ENCODE assay signal across 1 cellular context in genomic region chr15:27956285-27956684, GRCh38.
TF ChIP-seq lines count a peak whose summit lies in the region.

No MANE protein-coding gene starts in this region.

TF ChIP-seq in HepG2, 621 proteins besides CTCF, POLR2A, EP300 and RAD21:
- TF ChIP-seq MNT (IDR thresholded peaks at IDR 0.05) (peak; percentile 49; the same call in 1 of the 2 replicates), FOXO1 (CRISPR knock-in tag; IDR thresholded peaks at IDR 0.05) (no peak)
TF ChIP-seq in HepG2: peak in this region for 1.
